In genomic region chrX:30971761-30972603, GRCh38 we compare ENCODE assay signal across 8 cellular contexts.
DNase-seq lines count a peak whose midpoint lies in the region; ATAC-seq and TF ChIP-seq lines count a peak whose summit lies in the region.

No MANE protein-coding gene starts in this region.

- H3K4me3 ChIP-seq in fibroblast of villous mesenchyme (ENCODE audit: low read depth, low read length): no peak overlapping the region
- H3K4me3 ChIP-seq in neutrophil (ENCODE audit: low read depth in 1 of 2, low read length in 1 of 2): no peak overlapping the region
- no peak overlapping the region for H3K4me3 ChIP-seq in effector memory CD4-positive, alpha-beta T cell (ENCODE audit: insufficient read depth, low read depth, low read length, poor library complexity, severe bottlenecking)

- H3K27ac Mint-ChIP-seq in activated CD4-positive, alpha-beta memory T cell treated with anti-CD3 and anti-CD28 coated beads, Interleukin-2, amount 10 ng/mL, durations not matched to agents 7 days and 5 days: no peak overlapping the region

- no peak overlapping the region for H3K27ac ChIP-seq in neutrophil
- no peak overlapping the region for H3K27ac ChIP-seq in effector memory CD4-positive, alpha-beta T cell (ENCODE audit: insufficient read depth, low read length, poor library complexity, severe bottlenecking)

- peak; percentile 68 for TF ChIP-seq CTCF in fibroblast of villous mesenchyme (IDR thresholded peaks at IDR 0.05; ENCODE audit: insufficient read depth, low read depth, low read length)
- TF ChIP-seq CTCF in neutrophil (IDR thresholded peaks at IDR 0.05): peak; percentile 40

- CTCF ChIA-PET in activated CD4-positive, alpha-beta memory T cell treated with anti-CD3 and anti-CD28 coated beads, Interleukin-2, amount 10 ng/mL, durations not matched to agents 7 days and 5 days (lab: Charles Lee): interaction anchor here (0.8 to 1.4 kb wide), 2 partner anchors 65 to 66 kb away, joined by 3 read pairs; no protein-coding TSS in a partner anchor

- H3K9me3 ChIP-seq in neutrophil: no peaks in the 10 kb centered on the region
- no peaks in the 10 kb centered on the region for H3K9me3 ChIP-seq in effector memory CD4-positive, alpha-beta T cell (ENCODE audit: control insufficient read depth, low read length)

- DNase-seq in AML-193 (lab: John Stamatoyannopoulos, UW) (peak; percentile 46 to 50), NCI-H1417 treated with DMSO at 0.1 percent for 48 hours (lab: John Stamatoyannopoulos, UW) (peak; percentile 11), fibroblast of villous mesenchyme (ENCODE audit: low read depth) (peak; percentile 29)
- DNase-seq in activated CD4-positive, alpha-beta memory T cell treated with anti-CD3 and anti-CD28 coated beads, Interleukin-2, amount 10 ng/mL, durations not matched to agents 7 days and 5 days: peak; percentile 16
- no peak for DNase-seq in effector memory CD4-positive, alpha-beta T cell

- POLR2A ChIA-PET in activated CD4-positive, alpha-beta memory T cell treated with anti-CD3 and anti-CD28 coated beads, Interleukin-2, amount 10 ng/mL, durations not matched to agents 7 days and 5 days (lab: Charles Lee): no interaction called here

- H3K36me3 Mint-ChIP-seq in activated CD4-positive, alpha-beta memory T cell treated with anti-CD3 and anti-CD28 coated beads, Interleukin-2, amount 10 ng/mL, durations not matched to agents 7 days and 5 days (ENCODE audit: low read depth): no peaks in the 10 kb centered on the region

- peaks cover 8% of the 10 kb centered on the region for H3K27me3 Mint-ChIP-seq in activated CD4-positive, alpha-beta memory T cell treated with anti-CD3 and anti-CD28 coated beads, Interleukin-2, amount 10 ng/mL, durations not matched to agents 7 days and 5 days

- no peaks in the 10 kb centered on the region for H3K36me3 ChIP-seq in neutrophil
- no peaks in the 10 kb centered on the region for H3K36me3 ChIP-seq in effector memory CD4-positive, alpha-beta T cell (ENCODE audit: control insufficient read depth, insufficient read depth, low read length)

- H3K27me3 ChIP-seq in neutrophil: no peaks in the 10 kb centered on the region
- H3K27me3 ChIP-seq in effector memory CD4-positive, alpha-beta T cell (replicated peaks; ENCODE audit: control insufficient read depth, insufficient read depth, low read length, poor library complexity, severe bottlenecking): no peaks in the 10 kb centered on the region

- ATAC-seq in GM18505 (IDR thresholded peaks at IDR 0.05; ENCODE audit: unreplicated experiment): peak; percentile 98
- peak; percentile 98 for ATAC-seq in HG02852 (IDR thresholded peaks at IDR 0.05; ENCODE audit: unreplicated experiment)

- peaks cover 0 to 3% of the 10 kb centered on the region in 2 experiments for H3K4me1 ChIP-seq in neutrophil (ENCODE audit: control insufficient read depth in 1 of 2, insufficient read depth in 1 of 2, low read depth in 1 of 2, low read length in 1 of 2)
- H3K4me1 ChIP-seq in effector memory CD4-positive, alpha-beta T cell (ENCODE audit: control insufficient read depth, insufficient read depth, low read length, poor library complexity, severe bottlenecking): no peaks in the 10 kb centered on the region

- no peak for TF ChIP-seq POLR2A in GM18505 (IDR thresholded peaks at IDR 0.05; ENCODE audit: borderline replicate concordance, extremely low read depth, insufficient read depth, insufficient read length)

- peaks cover 7% of the 10 kb centered on the region for H3K4me1 Mint-ChIP-seq in activated CD4-positive, alpha-beta memory T cell treated with anti-CD3 and anti-CD28 coated beads, Interleukin-2, amount 10 ng/mL, durations not matched to agents 7 days and 5 days

- no peaks in the 10 kb centered on the region for H3K9me3 Mint-ChIP-seq in activated CD4-positive, alpha-beta memory T cell treated with anti-CD3 and anti-CD28 coated beads, Interleukin-2, amount 10 ng/mL, durations not matched to agents 7 days and 5 days

- peak overlapping the region; percentile 6 for H3K4me3 Mint-ChIP-seq in activated CD4-positive, alpha-beta memory T cell treated with anti-CD3 and anti-CD28 coated beads, Interleukin-2, amount 10 ng/mL, durations not matched to agents 7 days and 5 days

Comparison
In these comparisons a context has a peak if more than half of its experiments do, and no peak if none do; other contexts are left out.
1. DNase-seq: peak in AML-193 (2 of 2), NCI-H1417 treated with DMSO at 0.1 percent for 48 hours (single experiment), activated CD4-positive, alpha-beta memory T cell treated with anti-CD3 and anti-CD28 coated beads, Interleukin-2, amount 10 ng/mL, durations not matched to agents 7 days and 5 days (single experiment) and fibroblast of villous mesenchyme (single experiment); none in effector memory CD4-positive, alpha-beta T cell (0 of 3).